Comparison of ENCODE assay signal across 12 cellular contexts in the genomic region with DNA sequence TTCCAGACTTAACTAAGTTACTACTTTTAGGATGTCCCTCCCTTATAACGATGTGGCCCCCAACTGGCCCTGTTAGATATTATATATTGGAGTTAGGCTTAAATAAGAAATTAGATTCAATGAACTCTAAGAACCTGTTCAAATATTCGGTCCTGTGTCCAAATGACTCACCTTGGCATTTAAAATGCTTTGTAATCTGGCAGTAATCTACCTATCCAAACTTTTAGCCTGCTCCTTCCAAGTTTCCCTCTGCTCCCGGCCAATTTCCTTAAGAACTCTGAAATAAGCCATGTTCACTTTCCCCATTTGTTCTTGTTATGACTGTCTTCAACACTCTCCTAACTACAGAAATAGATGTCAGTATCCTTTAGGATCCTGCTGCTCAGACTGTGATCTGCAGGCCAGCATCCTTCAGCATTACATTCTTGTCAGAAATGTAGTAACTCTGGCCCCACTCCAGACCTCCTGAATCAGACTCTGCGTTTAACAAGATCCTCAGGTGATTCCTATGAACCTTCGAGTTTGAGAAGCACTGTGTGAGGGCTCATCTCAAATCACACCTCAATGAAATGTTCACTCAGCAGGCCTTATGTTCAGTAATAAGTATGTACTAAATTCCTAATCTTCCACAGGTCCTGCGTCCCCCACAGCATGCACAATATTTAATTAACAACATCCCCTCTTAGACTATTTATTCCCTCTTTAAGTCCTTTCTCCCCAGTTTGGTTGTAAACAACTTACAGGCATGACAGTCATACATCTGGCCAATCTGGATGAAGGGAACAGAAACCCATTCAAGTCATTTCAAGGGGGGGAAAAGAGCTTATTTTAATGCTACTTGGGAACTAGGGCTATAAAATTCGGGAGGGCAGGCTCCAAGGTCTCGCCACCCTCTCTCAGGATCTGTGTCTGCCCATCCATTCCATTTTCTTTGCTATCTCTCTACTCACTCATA. TPM values are rescaled to one million over a fixed set of nuclear protein-coding genes. Genes with fewer than 3 reads are reported as not detected.
DNase-seq lines count a peak whose midpoint lies in the region; ATAC-seq and TF ChIP-seq lines count a peak whose summit lies in the region.
"Had no signal": no experiment of that assay in that cellular context is flagged by ENCODE, and none has a peak within 500 bp of the region (broad histone marks: within the 10 kb centered on the region; RNA-seq: fewer than 3 reads in every experiment).

No MANE protein-coding gene starts in this region.

- TF ChIP-seq CTCF in CD4-positive, alpha-beta T cell (IDR thresholded peaks at IDR 0.05) = no peak
- TF ChIP-seq CTCF in brain (conservative IDR thresholded peaks at IDR 0.05) = no peak
- TF ChIP-seq CTCF in neural cell (IDR thresholded peaks at IDR 0.05; ENCODE audit: poor library complexity, severe bottlenecking) = no peak

- H3K27ac Mint-ChIP-seq in CD4-positive, alpha-beta T cell = no peak overlapping the region
- peak overlapping the region in 2 of 5 experiments; percentile 88 to 92 for H3K27ac Mint-ChIP-seq in brain

- POLR2A ChIA-PET in CD4-positive, alpha-beta T cell (lab: Charles Lee) = no interaction called here

- H3K4me2 ChIP-seq in Karpas-422 (ENCODE audit: low read depth, low read length, poor library complexity, severe bottlenecking) (peak overlapping the region; percentile 81), neural cell (ENCODE audit: low read length) (no peak overlapping the region)
- H3K4me2 ChIP-seq: PC-9 had no signal

- no peak for DNase-seq in CD4-positive, alpha-beta T cell
- DNase-seq in Karpas-422 (peak; percentile 40), sciatic nerve (ENCODE audit: low spot score) (no peak), OCI-M2 (lab: John Stamatoyannopoulos, UW; ENCODE audit: unreplicated experiment) (no peak)
- DNase-seq: activated CD4-positive, CD25-positive, alpha-beta regulatory T cell treated with anti-CD3 and anti-CD28 coated beads, Interleukin-2, amount 50 U/mL, for 72 hours; PC-9; posterior cingulate gyrus had no signal

- no peaks in the 10 kb centered on the region for H3F3A ChIP-seq in neural cell (ENCODE audit: insufficient read depth, low read length, poor library complexity, severe bottlenecking)

- H3K4me1 Mint-ChIP-seq in CD4-positive, alpha-beta T cell (ENCODE audit: low read depth) = peaks cover 68% of the 10 kb centered on the region
- H3K4me1 Mint-ChIP-seq in brain = peaks cover 49% of the 10 kb centered on the region

- no peak overlapping the region for H3K27ac ChIP-seq in CD4-positive, alpha-beta T cell (ENCODE audit: low read depth, low read length)
- H3K27ac ChIP-seq in Karpas-422 (ENCODE audit: low read length) (no peak overlapping the region), neural cell (ENCODE audit: low read length) (no peak overlapping the region)
- H3K27ac ChIP-seq: PC-9 had no signal

- H3K9me3 Mint-ChIP-seq in CD4-positive, alpha-beta T cell = peaks cover 5% of the 10 kb centered on the region
- peaks cover 11 to 21% (median 13%) of the 10 kb centered on the region in 5 experiments for H3K9me3 Mint-ChIP-seq in brain

- no peak for ATAC-seq in CD4-positive, alpha-beta T cell (ENCODE audit: poor library complexity)
- ATAC-seq in sciatic nerve = no peak
- ATAC-seq in GM21447 (IDR thresholded peaks at IDR 0.05; ENCODE audit: unreplicated experiment) = no peak
- ATAC-seq in HG03025 (IDR thresholded peaks at IDR 0.05; ENCODE audit: low FRiP score, unreplicated experiment) = no peak
- ATAC-seq: K562 had no signal

- no peaks in the 10 kb centered on the region for H3K9me3 ChIP-seq in CD4-positive, alpha-beta T cell (ENCODE audit: control insufficient read depth, low read length)
- H3K9me3 ChIP-seq in Karpas-422 (ENCODE audit: low read length) (no peaks in the 10 kb centered on the region), neural cell (ENCODE audit: low read length) (no peaks in the 10 kb centered on the region)

- H3K9me2 ChIP-seq in Karpas-422 (replicated peaks; ENCODE audit: insufficient read depth, low read length) (no peaks in the 10 kb centered on the region), neural cell (ENCODE audit: insufficient read depth, low read length) (no peaks in the 10 kb centered on the region)

- H3K9ac ChIP-seq in Karpas-422 (ENCODE audit: low read length) (0 out of 2 replicates have a peak overlapping the region, but pooled peaks have one; percentile 76), neural cell (ENCODE audit: low read length) (no peak overlapping the region)

- H3K4me3 Mint-ChIP-seq in CD4-positive, alpha-beta T cell = peak overlapping the region; percentile 96
- peak overlapping the region; percentile 91 to 97 (median 94) for H3K4me3 Mint-ChIP-seq in brain

- H3K36me3 Mint-ChIP-seq in CD4-positive, alpha-beta T cell (ENCODE audit: low read depth) = peaks cover 35% of the 10 kb centered on the region
- H3K36me3 Mint-ChIP-seq in brain = peaks cover 28% of the 10 kb centered on the region

- CTCF ChIA-PET in CD4-positive, alpha-beta T cell (lab: Charles Lee) = interaction anchor here (1.6 kb wide), 1 partner anchor 8 kb away, joined by 4 read pairs; no protein-coding TSS in a partner anchor

- H3K27me3 ChIP-seq in CD4-positive, alpha-beta T cell (ENCODE audit: control insufficient read depth, insufficient read depth, low read length) = no peaks in the 10 kb centered on the region
- H3K27me3 ChIP-seq in Karpas-422 (ENCODE audit: low read length) = no peaks in the 10 kb centered on the region
- no peaks in the 10 kb centered on the region for H3K27me3 ChIP-seq in neural cell (ENCODE audit: insufficient read depth, low read depth, low read length)

- H2AFZ ChIP-seq in Karpas-422 (ENCODE audit: low read length) (no peak overlapping the region), neural cell (ENCODE audit: low read depth, low read length) (no peak overlapping the region)
- H2AFZ ChIP-seq: PC-9 had no signal

- no peaks in the 10 kb centered on the region for H3K27me3 Mint-ChIP-seq in CD4-positive, alpha-beta T cell
- H3K27me3 Mint-ChIP-seq in brain = peaks cover 6% of the 10 kb centered on the region

- peaks cover 41% of the 10 kb centered on the region for H3K4me1 ChIP-seq in Karpas-422 (ENCODE audit: low read length)

- no peak for TF ChIP-seq RAD21 in neural cell (conservative IDR thresholded peaks at IDR 0.05)

- H3K79me2 ChIP-seq in Karpas-422 (ENCODE audit: low read length) = peaks cover 76% of the 10 kb centered on the region
- H3K79me2 ChIP-seq in neural cell (replicated peaks; ENCODE audit: insufficient read depth, low read length) = peaks cover 4% of the 10 kb centered on the region

- H3K4me3 ChIP-seq in Karpas-422 (ENCODE audit: low read length) (peak overlapping the region; percentile 88; the same call in 1 of the 2 replicates), neural cell (ENCODE audit: low read length) (peak overlapping the region; percentile 77)
- H3K4me3 ChIP-seq: K562, PC-9 had no signal

- H3K36me3 ChIP-seq in Karpas-422 (ENCODE audit: insufficient read depth, low read length) (no peaks in the 10 kb centered on the region), neural cell (ENCODE audit: insufficient read depth, low read length) (no peaks in the 10 kb centered on the region)

- TF ChIP-seq EP300 in neural cell (conservative IDR thresholded peaks at IDR 0.05; ENCODE audit: poor library complexity, severe bottlenecking) = no peak

- no peaks in the 10 kb centered on the region; the same call in 1 of the 2 replicates for H4K20me1 ChIP-seq in Karpas-422 (ENCODE audit: insufficient read depth, low read depth, low read length)
- no peaks in the 10 kb centered on the region for H4K20me1 ChIP-seq in neural cell (ENCODE audit: insufficient read depth)

- intact Hi-C loops in CD4-positive, alpha-beta T cell (cut with DNase I, micrococcal nuclease) = loop anchor here in 1 of 2 experiments (2.0 to 10.0 kb wide), 3 partner anchors 17 to 719 kb away; a partner anchor contains a TSS
- intact Hi-C loops in sciatic nerve (cut with DNase I) = no loop called here

TF ChIP-seq in neural cell, 6 proteins besides CTCF, POLR2A, EP300 and RAD21:
- no peak for TF ChIP-seq MXI1 (conservative IDR thresholded peaks at IDR 0.05; ENCODE audit: poor library complexity, severe bottlenecking)
- no peak for TF ChIP-seq POLR2AphosphoS5 (IDR thresholded peaks at IDR 0.05)
- TF ChIP-seq, protein P1, sequence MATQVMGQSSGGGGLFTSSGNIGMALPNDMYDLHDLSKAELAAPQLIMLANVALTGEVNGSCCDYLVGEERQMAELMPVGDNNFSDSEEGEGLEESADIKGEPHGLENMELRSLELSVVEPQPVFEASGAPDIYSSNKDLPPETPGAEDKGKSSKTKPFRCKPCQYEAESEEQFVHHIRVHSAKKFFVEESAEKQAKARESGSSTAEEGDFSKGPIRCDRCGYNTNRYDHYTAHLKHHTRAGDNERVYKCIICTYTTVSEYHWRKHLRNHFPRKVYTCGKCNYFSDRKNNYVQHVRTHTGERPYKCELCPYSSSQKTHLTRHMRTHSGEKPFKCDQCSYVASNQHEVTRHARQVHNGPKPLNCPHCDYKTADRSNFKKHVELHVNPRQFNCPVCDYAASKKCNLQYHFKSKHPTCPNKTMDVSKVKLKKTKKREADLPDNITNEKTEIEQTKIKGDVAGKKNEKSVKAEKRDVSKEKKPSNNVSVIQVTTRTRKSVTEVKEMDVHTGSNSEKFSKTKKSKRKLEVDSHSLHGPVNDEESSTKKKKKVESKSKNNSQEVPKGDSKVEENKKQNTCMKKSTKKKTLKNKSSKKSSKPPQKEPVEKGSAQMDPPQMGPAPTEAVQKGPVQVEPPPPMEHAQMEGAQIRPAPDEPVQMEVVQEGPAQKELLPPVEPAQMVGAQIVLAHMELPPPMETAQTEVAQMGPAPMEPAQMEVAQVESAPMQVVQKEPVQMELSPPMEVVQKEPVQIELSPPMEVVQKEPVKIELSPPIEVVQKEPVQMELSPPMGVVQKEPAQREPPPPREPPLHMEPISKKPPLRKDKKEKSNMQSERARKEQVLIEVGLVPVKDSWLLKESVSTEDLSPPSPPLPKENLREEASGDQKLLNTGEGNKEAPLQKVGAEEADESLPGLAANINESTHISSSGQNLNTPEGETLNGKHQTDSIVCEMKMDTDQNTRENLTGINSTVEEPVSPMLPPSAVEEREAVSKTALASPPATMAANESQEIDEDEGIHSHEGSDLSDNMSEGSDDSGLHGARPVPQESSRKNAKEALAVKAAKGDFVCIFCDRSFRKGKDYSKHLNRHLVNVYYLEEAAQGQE (IDR thresholded peaks at IDR 0.05; ENCODE audit: borderline replicate concordance) = no peak
- TF ChIP-seq TAF1 (IDR thresholded peaks at IDR 0.05; ENCODE audit: low read depth) = no peak

RNA-seq across cellular contexts. Expression of a gene that starts 3.0 kb away (rescaled TPM):
- 10 to 100 TPM; 44.9 to 45.5 TPM for total RNA-seq in CD4-positive, alpha-beta T cell
- 41.7 and 67.2 TPM in 2 replicates for total RNA-seq in Karpas-422 (2014; rRNA removed; shearing (Covaris generic); ENCODE audit: low replicate concordance)
- polyA plus RNA-seq in brain (ENCODE audit: insufficient read depth, low read depth, low replicate concordance) (13.6 TPM), neural cell (41.8 and 45.8 TPM in 2 replicates)
- 80.8 and 87.9 TPM in 2 replicates for polyA minus RNA-seq in neural cell
- 54.6 TPM for total RNA-seq in sciatic nerve
- total RNA-seq: PC-9 had no signal
